8 cellular contexts compared by ENCODE assay signal in the genomic region with DNA sequence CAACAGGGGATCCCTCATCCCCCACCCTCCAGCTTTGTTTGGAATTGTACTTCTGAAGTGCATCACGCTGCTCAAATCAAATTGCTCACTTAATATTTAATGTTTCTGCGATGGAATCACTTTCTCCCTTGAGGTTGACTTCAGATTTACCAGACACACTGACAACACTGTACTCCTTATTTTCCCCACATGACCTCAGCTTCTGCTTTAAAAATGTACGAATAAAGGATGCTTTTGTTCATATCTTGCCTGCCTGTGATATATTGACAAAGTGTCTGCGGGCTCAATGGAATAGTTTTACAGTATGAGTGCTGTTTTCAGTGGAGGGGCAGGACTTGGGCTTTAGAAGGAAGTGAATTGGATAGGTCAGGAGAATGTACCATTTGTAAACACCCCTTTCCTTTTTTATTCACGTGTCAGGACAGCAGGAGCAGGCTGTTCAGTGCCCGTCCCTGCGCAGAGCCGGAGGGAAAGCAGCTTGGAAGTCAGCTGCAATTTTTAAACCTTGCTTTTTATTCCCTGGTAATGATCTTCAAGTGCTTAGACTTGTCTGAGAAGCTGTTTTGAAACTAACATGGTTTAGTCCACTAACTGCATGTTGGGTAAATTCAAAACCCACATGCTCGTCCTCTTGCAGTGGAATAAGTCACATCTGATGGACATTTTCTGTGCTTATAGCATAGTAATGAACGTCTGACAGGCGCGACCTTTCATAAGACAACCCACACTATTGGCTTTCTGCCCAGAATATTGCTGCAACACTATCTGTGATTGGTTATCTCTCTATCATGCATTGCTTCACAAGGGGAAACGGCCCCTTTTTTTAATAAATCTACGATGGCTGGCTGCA. TPM values are rescaled to one million over a fixed set of nuclear protein-coding genes. Genes with fewer than 3 reads are reported as not detected.
DNase-seq lines count a peak whose midpoint lies in the region; ATAC-seq and TF ChIP-seq lines count a peak whose summit lies in the region.

No MANE protein-coding gene starts in this region.

- H3K27ac ChIP-seq in KMS-11 (peak overlapping the region; percentile 48), angular gyrus (ENCODE audit: low read depth, low read length) (peak overlapping the region; percentile 84), right cardiac atrium (ENCODE audit: low read length) (peak overlapping the region; percentile 94)

- H3K9ac ChIP-seq in KMS-11 = no peak overlapping the region

- DNase-seq in Daoy (ENCODE audit: low read depth) (peak; percentile 74), SIG-M5 treated with dmso at 0.1 percent for 504 hours (lab: John Stamatoyannopoulos, UW; ENCODE audit: unreplicated experiment) (peak; percentile 94), right cardiac atrium (peak in 2 of 3 donors; percentile 44 to 68), renal cortical epithelial cell (ENCODE audit: low read depth) (peak; percentile 88)

- H4K20me1 ChIP-seq in KMS-11 (ENCODE audit: insufficient read depth) = peaks cover 96% of the 10 kb centered on the region

- no peak for TF ChIP-seq CTCF in KMS-11 (conservative IDR thresholded peaks at IDR 0.05; ENCODE audit: low read depth, low read length)

- ATAC-seq in GM21619 (IDR thresholded peaks at IDR 0.05; ENCODE audit: unreplicated experiment) (peak; percentile 43), right cardiac atrium (peak; percentile 83), HG03196 (IDR thresholded peaks at IDR 0.05; ENCODE audit: unreplicated experiment) (no peak)

- H3K4me1 ChIP-seq in KMS-11 (ENCODE audit: low read depth, poor library complexity, severe bottlenecking) (peaks cover 100% of the 10 kb centered on the region), right cardiac atrium (ENCODE audit: control insufficient read depth, insufficient read depth, low read length) (peaks cover 10% of the 10 kb centered on the region)

- whole genome bisulfite sequencing in right cardiac atrium = 2% methylated on average over 14 of the region's 14 CpGs

- no peak overlapping the region for H3K4me3 ChIP-seq in KMS-11 (IDR thresholded peaks at IDR 0.05; ENCODE audit: insufficient read depth, low read depth, low read length)
- peak overlapping the region; percentile 84 for H3K4me3 ChIP-seq in right cardiac atrium (ENCODE audit: low read length)

- H3K79me2 ChIP-seq in KMS-11 (ENCODE audit: insufficient read depth, low read depth) = peaks cover 100% of the 10 kb centered on the region

- no peaks in the 10 kb centered on the region for H3K9me3 ChIP-seq in right cardiac atrium (ENCODE audit: control insufficient read depth, low read length)

- no peak overlapping the region for H2AFZ ChIP-seq in KMS-11 (ENCODE audit: low read depth)

- intact Hi-C loops in right cardiac atrium (cut with DNase I) = no loop called here

- H3K4me2 ChIP-seq in KMS-11 = peak overlapping the region; percentile 60

- peaks cover 23% of the 10 kb centered on the region for H3K36me3 ChIP-seq in KMS-11 (ENCODE audit: insufficient read depth)

- H3K27me3 ChIP-seq in KMS-11 (ENCODE audit: insufficient read depth, low read depth) (no peaks in the 10 kb centered on the region), right cardiac atrium (ENCODE audit: control insufficient read depth, insufficient read depth) (no peaks in the 10 kb centered on the region)

RNA-seq across cellular contexts. Expression of a gene that starts 29.9 kb away (rescaled TPM):
- 124 and 162 TPM in 2 replicates for total RNA-seq in Daoy (2014; rRNA removed; shearing (Covaris generic))
- total RNA-seq in right cardiac atrium (100 to 1,000 TPM; 142 to 160 (median 154) TPM), renal cortical epithelial cell (76.8 and 110 TPM in 2 replicates)
- 52.7 TPM for polyA plus RNA-seq in right cardiac atrium
